Comparison of ENCODE assay signal across 8 cellular contexts in genomic region chr12:120265483-120266179, GRCh38.
DNase-seq lines count a peak whose midpoint lies in the region; ATAC-seq lines count a peak whose summit lies in the region.

TSS of gene PXN (minus strand) at chr12:120265730. CDS start at chr12:120265629, 101 bp downstream.

- no peaks in the 10 kb centered on the region for H3K27me3 ChIP-seq in ACC112 (ENCODE audit: insufficient read depth, low read length)

- H3K79me2 ChIP-seq in ACC112 (ENCODE audit: control insufficient read depth, insufficient read depth, low read length, unreplicated experiment), result peaks cover 49% of the 10 kb centered on the region

- H3K36me3 ChIP-seq in ACC112 (ENCODE audit: insufficient read depth, low read length), result no peaks in the 10 kb centered on the region

- H3K27ac ChIP-seq in ACC112 (ENCODE audit: low read depth, low read length), result peak within 1 kb of the TSS; percentile 54

- ATAC-seq in GM18907 (IDR thresholded peaks at IDR 0.05; ENCODE audit: unreplicated experiment), result peak; percentile 73
- peak; percentile 56 for ATAC-seq in HG03196 (IDR thresholded peaks at IDR 0.05; ENCODE audit: unreplicated experiment)

- H3K4me1 ChIP-seq in ACC112 (ENCODE audit: control insufficient read depth, insufficient read depth, low read length, unreplicated experiment), result peaks cover 26% of the 10 kb centered on the region

- DNase-seq in NCI-H82 (lab: John Stamatoyannopoulos, UW) (peak; percentile 81), medulla oblongata (ENCODE audit: extremely low spot score) (peak; percentile 87)
- DNase-seq in activated CD8-positive, alpha-beta memory T cell treated with anti-CD3 and anti-CD28 coated beads for 1 hour (ENCODE audit: extremely low read depth in 1 of 2, low read depth in 1 of 2), result peak; percentile 74 to 95
- peak; percentile 92 for DNase-seq in effector CD4-positive, alpha-beta T cell
- DNase-seq in stimulated activated CD8-positive, alpha-beta memory T cell treated with anti-CD3 and anti-CD28 coated beads, Interleukin-12 subunit alpha, Interleukin-12 subunit beta, amount 100 ng/mL, for 1 hour (ENCODE audit: low read depth), result peak; percentile 83

- peak within 1 kb of the TSS; percentile 99 for H3K4me3 ChIP-seq in ACC112 (ENCODE audit: low read depth, low read length)

- no peak within 1 kb of the TSS for H2AFZ ChIP-seq in ACC112 (ENCODE audit: low read length, unreplicated experiment)

Comparison
In these comparisons a context has a peak if more than half of its experiments do, and no peak if none do; other contexts are left out.
1. Peak in every context shown above with its lines: DNase-seq, ATAC-seq, H3K4me3 ChIP-seq and H3K27ac ChIP-seq.